Comparison of ENCODE assay signal across 1 cellular context in the genomic region with DNA sequence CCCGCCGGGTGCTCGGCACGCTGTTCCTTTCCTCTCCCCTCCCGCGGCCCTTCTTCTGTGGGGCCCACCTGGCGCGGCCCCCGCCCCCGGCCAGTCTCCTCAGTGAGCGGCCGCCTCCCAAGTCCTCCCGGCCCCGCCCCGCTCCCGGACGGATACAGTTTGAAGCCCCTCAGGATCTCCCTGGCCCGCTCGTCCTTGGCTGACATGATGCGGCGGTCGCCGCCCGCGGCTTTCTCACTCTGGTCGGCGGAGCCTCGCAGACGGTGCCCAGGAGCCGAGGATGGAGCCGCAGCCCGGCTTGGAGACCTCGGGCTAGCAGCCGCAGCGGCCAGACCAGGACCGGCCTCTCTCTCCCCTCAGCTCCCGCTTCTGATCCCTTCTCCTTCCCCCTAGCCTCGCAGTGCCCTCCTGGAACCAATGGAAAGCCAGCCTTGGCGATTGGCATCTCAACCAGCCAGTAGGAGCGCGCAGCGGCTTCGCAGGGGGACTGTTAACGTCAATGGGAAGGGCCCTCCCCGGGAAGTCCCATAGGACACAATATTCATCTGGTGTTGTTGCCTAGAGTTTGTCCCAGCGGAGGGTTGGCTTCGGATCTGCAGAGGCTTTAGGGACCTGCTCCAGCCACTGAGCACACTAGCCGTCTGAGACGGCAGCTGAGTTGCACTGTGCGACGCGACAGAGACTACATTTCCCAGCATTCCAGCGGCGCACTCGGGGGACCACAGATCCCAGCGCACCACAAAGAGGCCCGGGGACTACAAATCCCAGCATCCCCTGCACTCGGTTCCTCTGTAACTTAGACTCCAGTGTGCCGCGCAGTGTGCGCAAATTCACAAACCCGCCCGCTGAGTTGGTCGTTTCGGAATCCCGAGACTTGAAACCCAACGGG.
TF ChIP-seq lines count a peak whose summit lies in the region.

Gene PDE6D, minus strand, starts transcription at position 374 of the 889 bp plus-strand sequence. Its CDS starts 168 bp downstream, at position 206.

TF ChIP-seq in HepG2, 621 proteins besides CTCF, POLR2A, EP300 and RAD21 (continued from another document and continues in another):
- TF ChIP-seq IKZF4 (CRISPR knock-in tag; IDR thresholded peaks at IDR 0.05; ENCODE audit: borderline replicate concordance, low read depth, not compliant biosample characterization) (peak; percentile 15), ZNF143 (CRISPR knock-in tag; IDR thresholded peaks at IDR 0.05) (peak; percentile 98), ARNTL (CRISPR knock-in tag; IDR thresholded peaks at IDR 0.05) (peak; percentile 39; the same call in 1 of the 2 replicates), MAX (IDR thresholded peaks at IDR 0.05) (peak; percentile 42; the same call in 1 of the 2 replicates), ZNF260 (CRISPR knock-in tag; IDR thresholded peaks at IDR 0.05; ENCODE audit: borderline replicate concordance, low read depth) (no peak), ZNF547 (CRISPR knock-in tag; IDR thresholded peaks at IDR 0.05) (peak; percentile 70; the same call in 1 of the 2 replicates), U2AF1 (optimal IDR thresholded peaks at IDR 0.05; ENCODE audit: low read depth, low read length) (peak; percentile 85), DNMT3B (CRISPR knock-in tag; conservative IDR thresholded peaks at IDR 0.05) (peak; percentile 71; the same call in 1 of the 2 replicates), RBM39 (IDR thresholded peaks at IDR 0.05; ENCODE audit: low read depth, low read length, poor library complexity, severe bottlenecking) (no peak), ZSCAN25 (CRISPR knock-in tag; IDR thresholded peaks at IDR 0.05) (0 out of 2 replicates have a peak, but pooled peaks have one; percentile 17), ZMAT3 (CRISPR knock-in tag; conservative IDR thresholded peaks at IDR 0.05) (no peak), TARDBP (CRISPR knock-in tag; IDR thresholded peaks at IDR 0.05) (peak; percentile 84), RNF2 (conservative IDR thresholded peaks at IDR 0.05; ENCODE audit: low read depth) (0 out of 2 replicates have a peak, but pooled peaks have one; percentile 21), ZBTB10 (CRISPR knock-in tag; IDR thresholded peaks at IDR 0.05; ENCODE audit: borderline replicate concordance) (no peak), LCORL (IDR thresholded peaks at IDR 0.05) (no peak), LCORL (CRISPR knock-in tag; IDR thresholded peaks at IDR 0.05) (peak; percentile 75), PHB2 (IDR thresholded peaks at IDR 0.05; ENCODE audit: partially characterized antibody) (no peak), BCL6 (CRISPR knock-in tag; IDR thresholded peaks at IDR 0.05) (peak; percentile 29; the same call in 1 of the 2 replicates), FOXK2 (IDR thresholded peaks at IDR 0.05) (no peak), ZSCAN22 (CRISPR knock-in tag; IDR thresholded peaks at IDR 0.05) (peak; percentile 64; the same call in 1 of the 2 replicates), ZNF12 (CRISPR knock-in tag; IDR thresholded peaks at IDR 0.05) (peak; percentile 48; the same call in 1 of the 2 replicates), ZNF746 (CRISPR knock-in tag; IDR thresholded peaks at IDR 0.05) (no peak), ZNF773 (CRISPR knock-in tag; IDR thresholded peaks at IDR 0.05; ENCODE audit: borderline replicate concordance) (no peak), ZNF230 (CRISPR knock-in tag; IDR thresholded peaks at IDR 0.05) (peak; percentile 10; the same call in 1 of the 2 replicates), ZMYM3 (CRISPR knock-in tag; IDR thresholded peaks at IDR 0.05) (peak; percentile 71; the same call in 1 of the 2 replicates), NCOR1 (IDR thresholded peaks at IDR 0.05; ENCODE audit: borderline replicate concordance, low read length) (peak; percentile 58; the same call in 1 of the 2 replicates), ZIK1 (CRISPR knock-in tag; IDR thresholded peaks at IDR 0.05; ENCODE audit: borderline replicate concordance, low read depth) (peak; percentile 75; the same call in 1 of the 2 replicates), RFX1 (IDR thresholded peaks at IDR 0.05) (no peak), KDM5A (IDR thresholded peaks at IDR 0.05; ENCODE audit: borderline replicate concordance, low read length) (peak; percentile 98), ELF3 (CRISPR knock-in tag; IDR thresholded peaks at IDR 0.05) (peak; percentile 48), SALL2 (CRISPR knock-in tag; IDR thresholded peaks at IDR 0.05) (no peak), ZNF552 (CRISPR knock-in tag; IDR thresholded peaks at IDR 0.05; ENCODE audit: borderline replicate concordance) (no peak), SKI (IDR thresholded peaks at IDR 0.05; ENCODE audit: partially characterized antibody) (peak; percentile 37), ZNF616 (CRISPR knock-in tag; IDR thresholded peaks at IDR 0.05; ENCODE audit: low read depth) (no peak; the same call in 1 of the 2 replicates), GLMP (CRISPR knock-in tag; IDR thresholded peaks at IDR 0.05; ENCODE audit: borderline replicate concordance) (no peak), ZNF678 (CRISPR knock-in tag; IDR thresholded peaks at IDR 0.05) (0 out of 2 replicates have a peak, but pooled peaks have one; percentile 36), ZNF484 (CRISPR knock-in tag; IDR thresholded peaks at IDR 0.05; ENCODE audit: borderline replicate concordance, low read depth) (no peak), MAFF (IDR thresholded peaks at IDR 0.05; ENCODE audit: low read depth, low read length) (0 out of 2 replicates have a peak, but pooled peaks have one; percentile 0), ZFP41 (CRISPR knock-in tag; IDR thresholded peaks at IDR 0.05; ENCODE audit: borderline replicate concordance) (peak; percentile 60; the same call in 1 of the 2 replicates), FOXK1 (CRISPR knock-in tag; IDR thresholded peaks at IDR 0.05; ENCODE audit: borderline replicate concordance, low read depth) (peak; percentile 71; the same call in 1 of the 2 replicates), TEAD2 (CRISPR knock-in tag; IDR thresholded peaks at IDR 0.05) (no peak), ZMYM2 (CRISPR knock-in tag; IDR thresholded peaks at IDR 0.05) (peak; percentile 18; the same call in 1 of the 2 replicates), ZNF776 (CRISPR knock-in tag; IDR thresholded peaks at IDR 0.05) (peak; percentile 60; the same call in 1 of the 2 replicates), MAFK (conservative IDR thresholded peaks at IDR 0.05 in 1 of 2, IDR thresholded peaks at IDR 0.05 in 1 of 2; ENCODE audit: low read length in 2 of 2) (no peak), YY1 (IDR thresholded peaks at IDR 0.05; ENCODE audit: insufficient read depth, insufficient replicate concordance, low read depth, low read length) (peak; percentile 81), PAWR (CRISPR knock-in tag; IDR thresholded peaks at IDR 0.05; ENCODE audit: borderline replicate concordance) (no peak), RXRA (CRISPR knock-in tag; IDR thresholded peaks at IDR 0.05) (peak; percentile 63), ZNF780A (CRISPR knock-in tag; IDR thresholded peaks at IDR 0.05) (no peak), CC2D1A (CRISPR knock-in tag; IDR thresholded peaks at IDR 0.05) (no peak), ZSCAN9 (CRISPR knock-in tag; IDR thresholded peaks at IDR 0.05; ENCODE audit: borderline replicate concordance) (no peak; the same call in 1 of the 2 replicates), RARA (CRISPR knock-in tag; IDR thresholded peaks at IDR 0.05) (no peak; the same call in 1 of the 2 replicates), SMC3 (IDR thresholded peaks at IDR 0.05; ENCODE audit: low read length) (no peak)
- TF ChIP-seq, protein P1, sequence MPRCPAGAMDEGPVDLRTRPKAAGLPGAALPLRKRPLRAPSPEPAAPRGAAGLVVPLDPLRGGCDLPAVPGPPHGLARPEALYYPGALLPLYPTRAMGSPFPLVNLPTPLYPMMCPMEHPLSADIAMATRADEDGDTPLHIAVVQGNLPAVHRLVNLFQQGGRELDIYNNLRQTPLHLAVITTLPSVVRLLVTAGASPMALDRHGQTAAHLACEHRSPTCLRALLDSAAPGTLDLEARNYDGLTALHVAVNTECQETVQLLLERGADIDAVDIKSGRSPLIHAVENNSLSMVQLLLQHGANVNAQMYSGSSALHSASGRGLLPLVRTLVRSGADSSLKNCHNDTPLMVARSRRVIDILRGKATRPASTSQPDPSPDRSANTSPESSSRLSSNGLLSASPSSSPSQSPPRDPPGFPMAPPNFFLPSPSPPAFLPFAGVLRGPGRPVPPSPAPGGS (CRISPR knock-in tag; IDR thresholded peaks at IDR 0.05) = peak; percentile 44; the same call in 1 of the 2 replicates
- TF ChIP-seq, protein P2, sequence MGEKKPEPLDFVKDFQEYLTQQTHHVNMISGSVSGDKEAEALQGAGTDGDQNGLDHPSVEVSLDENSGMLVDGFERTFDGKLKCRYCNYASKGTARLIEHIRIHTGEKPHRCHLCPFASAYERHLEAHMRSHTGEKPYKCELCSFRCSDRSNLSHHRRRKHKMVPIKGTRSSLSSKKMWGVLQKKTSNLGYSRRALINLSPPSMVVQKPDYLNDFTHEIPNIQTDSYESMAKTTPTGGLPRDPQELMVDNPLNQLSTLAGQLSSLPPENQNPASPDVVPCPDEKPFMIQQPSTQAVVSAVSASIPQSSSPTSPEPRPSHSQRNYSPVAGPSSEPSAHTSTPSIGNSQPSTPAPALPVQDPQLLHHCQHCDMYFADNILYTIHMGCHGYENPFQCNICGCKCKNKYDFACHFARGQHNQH (CRISPR knock-in tag; IDR thresholded peaks at IDR 0.05) = no peak; the same call in 1 of the 2 replicates
- TF ChIP-seq, protein P3, sequence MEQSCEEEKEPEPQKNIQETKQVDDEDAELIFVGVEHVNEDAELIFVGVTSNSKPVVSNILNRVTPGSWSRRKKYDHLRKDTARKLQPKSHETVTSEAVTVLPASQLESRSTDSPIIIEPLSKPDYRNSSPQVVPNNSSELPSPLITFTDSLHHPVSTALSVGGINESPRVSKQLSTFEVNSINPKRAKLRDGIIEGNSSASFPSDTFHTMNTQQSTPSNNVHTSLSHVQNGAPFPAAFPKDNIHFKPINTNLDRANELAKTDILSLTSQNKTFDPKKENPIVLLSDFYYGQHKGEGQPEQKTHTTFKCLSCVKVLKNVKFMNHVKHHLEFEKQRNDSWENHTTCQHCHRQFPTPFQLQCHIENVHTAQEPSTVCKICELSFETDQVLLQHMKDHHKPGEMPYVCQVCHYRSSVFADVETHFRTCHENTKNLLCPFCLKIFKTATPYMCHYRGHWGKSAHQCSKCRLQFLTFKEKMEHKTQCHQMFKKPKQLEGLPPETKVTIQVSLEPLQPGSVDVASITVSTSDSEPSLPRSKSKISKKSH (CRISPR knock-in tag; IDR thresholded peaks at IDR 0.05; ENCODE audit: borderline replicate concordance) = no peak; the same call in 1 of the 2 replicates
- TF ChIP-seq, protein P4, sequence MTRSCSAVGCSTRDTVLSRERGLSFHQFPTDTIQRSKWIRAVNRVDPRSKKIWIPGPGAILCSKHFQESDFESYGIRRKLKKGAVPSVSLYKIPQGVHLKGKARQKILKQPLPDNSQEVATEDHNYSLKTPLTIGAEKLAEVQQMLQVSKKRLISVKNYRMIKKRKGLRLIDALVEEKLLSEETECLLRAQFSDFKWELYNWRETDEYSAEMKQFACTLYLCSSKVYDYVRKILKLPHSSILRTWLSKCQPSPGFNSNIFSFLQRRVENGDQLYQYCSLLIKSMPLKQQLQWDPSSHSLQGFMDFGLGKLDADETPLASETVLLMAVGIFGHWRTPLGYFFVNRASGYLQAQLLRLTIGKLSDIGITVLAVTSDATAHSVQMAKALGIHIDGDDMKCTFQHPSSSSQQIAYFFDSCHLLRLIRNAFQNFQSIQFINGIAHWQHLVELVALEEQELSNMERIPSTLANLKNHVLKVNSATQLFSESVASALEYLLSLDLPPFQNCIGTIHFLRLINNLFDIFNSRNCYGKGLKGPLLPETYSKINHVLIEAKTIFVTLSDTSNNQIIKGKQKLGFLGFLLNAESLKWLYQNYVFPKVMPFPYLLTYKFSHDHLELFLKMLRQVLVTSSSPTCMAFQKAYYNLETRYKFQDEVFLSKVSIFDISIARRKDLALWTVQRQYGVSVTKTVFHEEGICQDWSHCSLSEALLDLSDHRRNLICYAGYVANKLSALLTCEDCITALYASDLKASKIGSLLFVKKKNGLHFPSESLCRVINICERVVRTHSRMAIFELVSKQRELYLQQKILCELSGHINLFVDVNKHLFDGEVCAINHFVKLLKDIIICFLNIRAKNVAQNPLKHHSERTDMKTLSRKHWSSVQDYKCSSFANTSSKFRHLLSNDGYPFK (CRISPR knock-in tag; IDR thresholded peaks at IDR 0.05; ENCODE audit: borderline replicate concordance) = peak; percentile 91; the same call in 1 of the 2 replicates
